Comparison of ENCODE assay signal across 1 cellular context in genomic region chr16:89562939-89563338, GRCh38.
A peak's percentile ranks its signal among the peaks of the same experiment; 100 is the strongest.
TF ChIP-seq lines count a peak whose summit lies in the region.

No MANE protein-coding gene starts in this region.

TF ChIP-seq in HepG2, 621 proteins besides CTCF, POLR2A, EP300 and RAD21:
- TF ChIP-seq KAT7 (CRISPR knock-in tag; IDR thresholded peaks at IDR 0.05; ENCODE audit: borderline replicate concordance) (no peak), MAF1 (CRISPR knock-in tag; IDR thresholded peaks at IDR 0.05; ENCODE audit: borderline replicate concordance) (no peak), ZHX1 (CRISPR knock-in tag; IDR thresholded peaks at IDR 0.05; ENCODE audit: low read depth) (0 out of 2 replicates have a peak, but pooled peaks have one; percentile 7), POLR2AphosphoS5 (IDR thresholded peaks at IDR 0.05; ENCODE audit: low read depth, low read length) (peak; percentile 46; the same call in 1 of the 2 replicates), GLMP (CRISPR knock-in tag; IDR thresholded peaks at IDR 0.05; ENCODE audit: borderline replicate concordance) (no peak), WIZ (CRISPR knock-in tag; IDR thresholded peaks at IDR 0.05) (no peak), HMGXB4 (CRISPR knock-in tag; IDR thresholded peaks at IDR 0.05; ENCODE audit: borderline replicate concordance in 1 of 2, low read depth in 1 of 2) (no peak)
